9 cellular contexts compared by ENCODE assay signal in the genomic region with DNA sequence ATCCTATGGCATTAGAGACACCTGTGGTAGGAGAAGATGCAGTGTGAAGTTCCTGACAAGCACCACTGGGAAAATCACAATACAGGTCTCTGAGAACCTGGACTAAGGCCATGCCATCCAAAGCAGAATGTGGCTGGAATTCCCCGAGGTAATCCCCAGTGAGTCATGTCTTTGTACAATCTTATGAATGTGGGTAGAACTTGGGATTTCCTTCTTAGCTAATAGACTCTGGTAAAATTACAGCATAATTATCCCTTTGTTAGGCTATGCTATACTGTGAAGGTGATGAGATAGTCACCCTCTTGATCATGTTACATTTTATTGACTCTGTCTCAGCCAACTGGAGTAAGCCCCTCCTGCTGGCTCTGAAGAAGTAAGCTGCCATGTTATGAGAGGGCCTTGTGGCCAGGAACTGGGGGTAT.
DNase-seq lines count a peak whose midpoint lies in the region; ATAC-seq and TF ChIP-seq lines count a peak whose summit lies in the region.
"Had no signal": no experiment of that assay in that cellular context is flagged by ENCODE, and none has a peak within 500 bp of the region (broad histone marks: within the 10 kb centered on the region; RNA-seq: fewer than 3 reads in every experiment).

No MANE protein-coding gene starts in this region.

- H3K27me3 ChIP-seq in PC-9 (ENCODE audit: insufficient read depth, low read depth) = no peaks in the 10 kb centered on the region
- no peaks in the 10 kb centered on the region for H3K27me3 ChIP-seq in Karpas-422 (ENCODE audit: low read length)

- POLR2A ChIA-PET in PC-9 (lab: Charles Lee; ENCODE audit: unreplicated experiment) = no interaction called here

- intact Hi-C loops in PC-9 (cut with micrococcal nuclease; ENCODE audit: unreplicated experiment) = no loop called here

- no TSS peak for BruUV-seq in PC-9 (replicated peaks; lab: Mats Ljungman, UMichigan)

- peak; percentile 60 to 87 for DNase-seq in PC-9
- peak; percentile 97 for DNase-seq in kidney tubule cell (ENCODE audit: low spot score)
- no peak for DNase-seq in NCI-H345 (lab: John Stamatoyannopoulos, UW)
- no peak for DNase-seq in NCI-H345 treated with DMSO at 0.1 percent for 48 hours (lab: John Stamatoyannopoulos, UW; ENCODE audit: unreplicated experiment)
- DNase-seq in Karpas-422 = no peak
- DNase-seq: NCI-H526 treated with DMSO at 0.1 percent for 48 hours had no signal

- 0 out of 2 replicates have a peak, but pooled peaks cover 2% of the 10 kb centered on the region for H3K9me3 ChIP-seq in PC-9 (ENCODE audit: insufficient read depth, low read depth)
- no peaks in the 10 kb centered on the region for H3K9me3 ChIP-seq in Karpas-422 (ENCODE audit: low read length)

- H2AFZ ChIP-seq in PC-9 = no peak overlapping the region
- no peak overlapping the region for H2AFZ ChIP-seq in Karpas-422 (ENCODE audit: low read length)

- CTCF ChIA-PET in PC-9 (lab: Charles Lee) = no interaction called here

- ATAC-seq in GM18868 (IDR thresholded peaks at IDR 0.05; ENCODE audit: unreplicated experiment) (peak; percentile 87), HG02571 (IDR thresholded peaks at IDR 0.05; ENCODE audit: unreplicated experiment) (peak; percentile 68)

- H3K9ac ChIP-seq in Karpas-422 (ENCODE audit: low read length) = no peak overlapping the region

- H3K36me3 ChIP-seq in PC-9 (ENCODE audit: low read depth) = no peaks in the 10 kb centered on the region
- H3K36me3 ChIP-seq in Karpas-422 (ENCODE audit: insufficient read depth, low read length) = no peaks in the 10 kb centered on the region

- H3K4me2 ChIP-seq in PC-9 (0 out of 2 replicates have a peak overlapping the region, but pooled peaks have one; percentile 22), Karpas-422 (ENCODE audit: low read depth, low read length, poor library complexity, severe bottlenecking) (no peak overlapping the region)

- peaks cover 11% of the 10 kb centered on the region for H3K4me1 ChIP-seq in PC-9 (replicated peaks; ENCODE audit: insufficient read depth)
- no peaks in the 10 kb centered on the region for H3K4me1 ChIP-seq in Karpas-422 (ENCODE audit: low read length)

- H3K27ac ChIP-seq in PC-9 (peak overlapping the region; percentile 62), Karpas-422 (ENCODE audit: low read length) (no peak overlapping the region)

- no peak for TF ChIP-seq CTCF in PC-9 (conservative IDR thresholded peaks at IDR 0.05)

- peaks cover 13% of the 10 kb centered on the region; the same call in 1 of the 2 replicates for H3F3A ChIP-seq in PC-9 (ENCODE audit: insufficient read depth, low read depth)

- H3K79me2 ChIP-seq in PC-9 (ENCODE audit: low read depth) (no peaks in the 10 kb centered on the region), Karpas-422 (ENCODE audit: low read length) (no peaks in the 10 kb centered on the region)

- no peak overlapping the region for H3K4me3 ChIP-seq in PC-9
- H3K4me3 ChIP-seq in Karpas-422 (ENCODE audit: low read length) = no peak overlapping the region
- H3K4me3 ChIP-seq: skin epidermis had no signal

- no peaks in the 10 kb centered on the region for H3K9me2 ChIP-seq in PC-9 (ENCODE audit: insufficient read depth)
- H3K9me2 ChIP-seq in Karpas-422 (replicated peaks; ENCODE audit: insufficient read depth, low read length) = no peaks in the 10 kb centered on the region

- H4K20me1 ChIP-seq in PC-9 (ENCODE audit: insufficient read depth) (no peaks in the 10 kb centered on the region), Karpas-422 (ENCODE audit: insufficient read depth, low read depth, low read length) (no peaks in the 10 kb centered on the region)

Comparison
In these comparisons a context has a peak if more than half of its experiments do, and no peak if none do; other contexts are left out.
1. DNase-seq: peak in PC-9 (2 of 2) and kidney tubule cell (single experiment); none in NCI-H345 (single experiment), NCI-H345 treated with DMSO at 0.1 percent for 48 hours (single experiment) and Karpas-422 (single experiment).